In genomic region chr3:48847586-48848423, GRCh38 we compare ENCODE assay signal across 8 cellular contexts. TPM values are rescaled to one million over a fixed set of nuclear protein-coding genes. Genes with fewer than 3 reads are reported as not detected.
A peak's percentile ranks its signal among the peaks of the same experiment; 100 is the strongest.
DNase-seq lines count a peak whose midpoint lies in the region; ATAC-seq and TF ChIP-seq lines count a peak whose summit lies in the region.

Gene PRKAR2A (minus strand): TSS chr3:48847874. CDS start chr3:48847596, 278 bp downstream.

- H3K4me3 ChIP-seq in Karpas-422 (ENCODE audit: low read length), result peak within 1 kb of the TSS; percentile 83

- peak within 1 kb of the TSS; percentile 88 to 94 (median 90) for H3K4me3 Mint-ChIP-seq in nephron

- H3K9ac ChIP-seq in Karpas-422 (ENCODE audit: low read length), result peak within 1 kb of the TSS; percentile 98

- peak within 1 kb of the TSS; percentile 80 for H3K4me2 ChIP-seq in Karpas-422 (ENCODE audit: low read depth, low read length, poor library complexity, severe bottlenecking)

- H3K4me1 Mint-ChIP-seq in nephron, result peaks cover 26% of the 10 kb centered on the region

- DNase-seq in Daoy (ENCODE audit: low read depth), result peak; percentile 91
- peak; percentile 95 for DNase-seq in Karpas-422
- DNase-seq in SHP77 (lab: John Stamatoyannopoulos, UW), result peak; percentile 81 to 82
- peak; percentile 93 for DNase-seq in activated effector memory CD4-positive, alpha-beta T cell treated with anti-CD3 and anti-CD28 coated beads, Interleukin-2, amount 50 U/mL, for 16 hours
- peak; percentile 77 for DNase-seq in fibroblast of the conjunctiva (ENCODE audit: low read depth)
- peak; percentile 77 for DNase-seq in stimulated activated naive CD4-positive, alpha-beta T cell treated with Interleukin-2 at 50 U/mL for 16 hours (lab: John Stamatoyannopoulos, UW)

- H3K9me3 ChIP-seq in Karpas-422 (ENCODE audit: low read length), result no peaks in the 10 kb centered on the region

- H3K27ac Mint-ChIP-seq in nephron, result peak within 1 kb of the TSS; percentile 90 to 97 (median 95)

- H3K27me3 ChIP-seq in Karpas-422 (ENCODE audit: low read length), result no peaks in the 10 kb centered on the region

- H3K27me3 Mint-ChIP-seq in nephron (ENCODE audit: low read depth), result no peaks in the 10 kb centered on the region

- no peaks in the 10 kb centered on the region for H3K36me3 ChIP-seq in Karpas-422 (ENCODE audit: insufficient read depth, low read length)

- peaks cover 34% of the 10 kb centered on the region for H3K4me1 ChIP-seq in Karpas-422 (ENCODE audit: low read length)

- peak within 1 kb of the TSS; percentile 70 for H2AFZ ChIP-seq in Karpas-422 (ENCODE audit: low read length)

- TF ChIP-seq CTCF in nephron (IDR thresholded peaks at IDR 0.05; ENCODE audit: unreplicated experiment in 3 of 3), result no peak

- H3K36me3 Mint-ChIP-seq in nephron (ENCODE audit: low read depth), result peaks cover 10% of the 10 kb centered on the region

- H3K79me2 ChIP-seq in Karpas-422 (ENCODE audit: low read length), result peaks cover 29% of the 10 kb centered on the region

- no peaks in the 10 kb centered on the region for H3K9me3 Mint-ChIP-seq in nephron

- H4K20me1 ChIP-seq in Karpas-422 (ENCODE audit: insufficient read depth, low read depth, low read length), result no peaks in the 10 kb centered on the region

- ATAC-seq in GM21825 (IDR thresholded peaks at IDR 0.05; ENCODE audit: unreplicated experiment), result peak; percentile 84

- no peaks in the 10 kb centered on the region for H3K9me2 ChIP-seq in Karpas-422 (replicated peaks; ENCODE audit: insufficient read depth, low read length)

- H3K27ac ChIP-seq in Karpas-422 (ENCODE audit: low read length), result peak within 1 kb of the TSS; percentile 70

RNA-seq across cellular contexts. Expression of gene PRKAR2A, which starts in this region (rescaled TPM):
- 24.1 and 25.7 TPM in 2 replicates for total RNA-seq in Daoy (2014; rRNA removed; shearing (Covaris generic))
- total RNA-seq in Karpas-422 (2014; rRNA removed; shearing (Covaris generic); ENCODE audit: low replicate concordance), result 37.9 and 51.5 TPM in 2 replicates

Comparison
In these comparisons a context has a peak if more than half of its experiments do, and no peak if none do; other contexts are left out.
1. Peak in every context shown above with its lines: DNase-seq, ATAC-seq, H3K4me3 ChIP-seq and H3K27ac ChIP-seq.